In genomic region chr1:39692152-39693064, GRCh38 we compare ENCODE assay signal across 10 cellular contexts. TPM values are rescaled to one million over a fixed set of nuclear protein-coding genes. Genes with fewer than 3 reads are reported as not detected.
DNase-seq lines count a peak whose midpoint lies in the region; TF ChIP-seq lines count a peak whose summit lies in the region.
"Had no signal": no experiment of that assay in that cellular context is flagged by ENCODE, and none has a peak within 500 bp of the region (broad histone marks: within the 10 kb centered on the region; RNA-seq: fewer than 3 reads in every experiment).

No MANE protein-coding gene starts in this region.

- peaks cover 93% of the 10 kb centered on the region for H3K27me3 Mint-ChIP-seq in mesothelial cell of epicardium (ENCODE audit: low read depth)
- peaks cover 86% of the 10 kb centered on the region for H3K27me3 Mint-ChIP-seq in progenitor cell of endocrine pancreas

- 10% methylated on average over 56 of the region's 56 CpGs for WGBS in urinary bladder

- H3K36me3 ChIP-seq in adipocyte (ENCODE audit: control insufficient read depth, insufficient read depth, low read length, severe bottlenecking), result no peaks in the 10 kb centered on the region
- H3K36me3 ChIP-seq in urinary bladder (ENCODE audit: insufficient read depth), result no peaks in the 10 kb centered on the region
- H3K36me3 ChIP-seq: uterus had no signal

- DNase-seq in stimulated activated CD4-positive, alpha-beta T cell treated with anti-CD3 and anti-CD28 coated beads, Interleukin-12 subunit alpha, Interleukin-12 subunit beta, amount 100 ng/mL, for 4 hours, result peak; percentile 7
- no peak for DNase-seq in stimulated activated CD4-positive, alpha-beta T cell treated with anti-CD3 and anti-CD28 coated beads, Interleukin-2, amount 100 ng/mL, for 48 hours
- peak; percentile 16 for DNase-seq in adipocyte (ENCODE audit: low read depth)
- DNase-seq in mesothelial cell of epicardium (ENCODE audit: low spot score in 2 of 2, unreplicated experiment in 2 of 2), result peak in 1 of 2 experiments; percentile 51
- DNase-seq in COR-L47 (lab: John Stamatoyannopoulos, UW), result no peak
- no peak for DNase-seq in progenitor cell of endocrine pancreas (ENCODE audit: low spot score, unreplicated experiment)
- no peak for DNase-seq in EL

- H3K4me1 ChIP-seq in adipocyte (ENCODE audit: control insufficient read depth, insufficient read depth, low read length) (peaks cover 7% of the 10 kb centered on the region), urinary bladder (ENCODE audit: insufficient read depth) (no peaks in the 10 kb centered on the region)

- no peak overlapping the region for H3K4me3 ChIP-seq in adipocyte (ENCODE audit: low read length)
- H3K4me3 ChIP-seq in urinary bladder (ENCODE audit: low read depth, low read length), result peak overlapping the region; percentile 3

- H3K4me1 Mint-ChIP-seq in mesothelial cell of epicardium, result peaks cover 21% of the 10 kb centered on the region
- peaks cover 3% of the 10 kb centered on the region for H3K4me1 Mint-ChIP-seq in progenitor cell of endocrine pancreas (ENCODE audit: low read depth)

- H3K27ac Mint-ChIP-seq in mesothelial cell of epicardium (no peak overlapping the region), progenitor cell of endocrine pancreas (no peak overlapping the region)

- no peak overlapping the region for H3K27ac ChIP-seq in urinary bladder (ENCODE audit: low read depth)
- H3K27ac ChIP-seq: uterus had no signal

- no peaks in the 10 kb centered on the region for H3K36me3 Mint-ChIP-seq in mesothelial cell of epicardium
- no peaks in the 10 kb centered on the region for H3K36me3 Mint-ChIP-seq in progenitor cell of endocrine pancreas (ENCODE audit: insufficient read depth)

- TF ChIP-seq CTCF in mesothelial cell of epicardium (IDR thresholded peaks at IDR 0.05; ENCODE audit: unreplicated experiment) (no peak), progenitor cell of endocrine pancreas (IDR thresholded peaks at IDR 0.05; ENCODE audit: unreplicated experiment) (no peak)

- H3K9me3 Mint-ChIP-seq in mesothelial cell of epicardium (no peaks in the 10 kb centered on the region), progenitor cell of endocrine pancreas (ENCODE audit: low read depth) (no peaks in the 10 kb centered on the region)

- no peaks in the 10 kb centered on the region for H3K9me3 ChIP-seq in adipocyte (ENCODE audit: control insufficient read depth, low read length)
- H3K9me3 ChIP-seq: uterus had no signal

- peaks cover 86% of the 10 kb centered on the region for H3K27me3 ChIP-seq in adipocyte (replicated peaks; ENCODE audit: control insufficient read depth, insufficient read depth, low read length)

- H3K4me3 Mint-ChIP-seq in mesothelial cell of epicardium (peak overlapping the region; percentile 53), progenitor cell of endocrine pancreas (ENCODE audit: low read depth) (no peak overlapping the region)

- no peak overlapping the region for H3K9ac ChIP-seq in adipocyte (ENCODE audit: low read length)

RNA-seq across cellular contexts. Expression of gene HPCAL4, which starts 1.2 kb away (rescaled TPM):
- total RNA-seq in mesothelial cell of epicardium, result 0.54 to 0.69 TPM (median 0.60 TPM) in 3 replicates
- total RNA-seq in urinary bladder, result 2.5 TPM
- 0.23 TPM for polyA plus RNA-seq in urinary bladder
- total RNA-seq in progenitor cell of endocrine pancreas, result not detected in 2 replicates
- total RNA-seq: lower leg skin had no signal

RNA-seq across cellular contexts. Expression of gene NT5C1A, which starts 20.5 kb away (rescaled TPM):
- total RNA-seq in mesothelial cell of epicardium (0.34 TPM in 1 of 3 replicates, not detected in the others), urinary bladder (2.1 TPM), progenitor cell of endocrine pancreas (not detected in 2 replicates)
- polyA plus RNA-seq in urinary bladder, result 0.27 TPM
- total RNA-seq: lower leg skin had no signal

RNA-seq across cellular contexts. Expression of gene PPIE, which starts 46.3 kb away (rescaled TPM):
- total RNA-seq in mesothelial cell of epicardium (43.5 to 45.5 TPM (median 45.2 TPM) in 3 replicates), urinary bladder (31.0 TPM), progenitor cell of endocrine pancreas (47.4 and 51.7 TPM in 2 replicates)
- polyA plus RNA-seq in urinary bladder, result 64.5 TPM

RNA-seq across cellular contexts. Expression of gene HEYL, which starts 53.0 kb away (rescaled TPM):
- total RNA-seq in mesothelial cell of epicardium (5.6 to 5.7 TPM (median 5.6 TPM) in 3 replicates), urinary bladder (7.9 TPM), progenitor cell of endocrine pancreas (4.3 and 5.2 TPM in 2 replicates)
- polyA plus RNA-seq in urinary bladder, result 7.2 TPM

Comparison
In these comparisons a context has a peak if more than half of its experiments do, and no peak if none do; other contexts are left out.
1. DNase-seq: peak in stimulated activated CD4-positive, alpha-beta T cell treated with anti-CD3 and anti-CD28 coated beads, Interleukin-12 subunit alpha, Interleukin-12 subunit beta, amount 100 ng/mL, for 4 hours (single experiment) and adipocyte (single experiment); none in stimulated activated CD4-positive, alpha-beta T cell treated with anti-CD3 and anti-CD28 coated beads, Interleukin-2, amount 100 ng/mL, for 48 hours (0 of 2), COR-L47 (single experiment), progenitor cell of endocrine pancreas (single experiment) and EL (single experiment).